In the genomic region with DNA sequence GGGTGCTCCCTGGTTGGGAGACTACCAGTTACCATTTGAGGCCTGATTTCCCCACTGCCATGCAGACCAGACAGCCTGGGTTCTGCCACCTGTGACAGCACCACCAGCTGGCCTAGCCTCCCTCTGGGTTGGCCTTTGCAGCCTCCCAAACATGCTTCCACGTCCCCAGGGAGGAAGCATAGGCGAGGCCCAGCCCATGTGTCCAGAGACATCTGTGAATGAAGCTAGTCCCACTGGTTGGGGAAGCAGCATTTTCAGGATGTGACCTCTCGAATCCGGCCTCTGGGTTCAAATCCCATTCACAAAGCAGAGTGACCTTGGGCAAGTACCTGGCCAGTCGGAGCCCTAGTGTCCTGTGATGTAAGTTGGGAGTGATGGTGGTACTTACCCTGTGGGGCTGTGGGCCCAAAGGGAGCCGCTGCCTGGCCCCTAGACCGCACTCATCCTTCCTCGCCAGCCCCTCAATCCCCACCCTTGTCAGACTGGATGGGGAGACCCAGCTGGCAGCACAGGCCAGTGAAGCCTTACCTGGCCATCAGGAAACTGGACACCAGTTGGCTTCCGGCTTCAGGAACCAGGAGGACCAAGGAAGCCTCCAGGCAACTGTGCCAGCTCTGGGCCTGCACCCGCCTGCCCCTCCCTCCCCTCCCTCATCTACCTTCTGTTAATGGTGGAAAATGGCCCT, we compare ENCODE assay signal across 21 cellular contexts. TPM values are rescaled to one million over a fixed set of nuclear protein-coding genes. Genes with fewer than 3 reads are reported as not detected.
DNase-seq lines count a peak whose midpoint lies in the region; ATAC-seq, FAIRE-seq and TF ChIP-seq lines count a peak whose summit lies in the region.
"Had no signal": no experiment of that assay in that cellular context is flagged by ENCODE, and none has a peak within 500 bp of the region (broad histone marks: within the 10 kb centered on the region; RNA-seq: fewer than 3 reads in every experiment).

No MANE protein-coding gene starts in this region.

- peaks cover 100% of the 10 kb centered on the region for H3K4me1 ChIP-seq in left ventricle myocardium inferior
- H3K4me1 ChIP-seq in heart right ventricle, result peaks cover 18 to 98% (median 78%) of the 10 kb centered on the region in 9 donors
- peaks cover 24 to 28% of the 10 kb centered on the region in 2 donors for H3K4me1 ChIP-seq in kidney (ENCODE audit: control insufficient read depth in 1 of 2, insufficient read depth in 1 of 2, low read depth in 1 of 2, low read length in 2 of 2)
- no peaks in the 10 kb centered on the region for H3K4me1 ChIP-seq in uterus

- H3K27me3 ChIP-seq in left ventricle myocardium inferior (ENCODE audit: low read depth), result no peaks in the 10 kb centered on the region
- peaks cover 0 to 17% (median 0%) of the 10 kb centered on the region in 7 donors for H3K27me3 ChIP-seq in heart right ventricle
- H3K27me3 ChIP-seq in uterus, result no peaks in the 10 kb centered on the region
- H3K27me3 ChIP-seq: cardiac muscle cell had no signal

- TF ChIP-seq POLR2A in uterus (IDR thresholded peaks at IDR 0.05), result no peak

- intact Hi-C loops in left ventricle myocardium inferior (cut with micrococcal nuclease), result loop anchor here (10.0 kb wide), 1 partner anchor 86 kb away; no protein-coding TSS in a partner anchor
- intact Hi-C loops in heart right ventricle (cut with DNase I), result loop anchor here in 2 of 10 donors (5.0 to 10.0 kb wide), 2 partner anchors 64 to 86 kb away; no protein-coding TSS in a partner anchor
- intact Hi-C loops in kidney (cut with DNase I), result no loop called here
- intact Hi-C loops in sciatic nerve (cut with DNase I), result no loop called here
- intact Hi-C loops in uterus (cut with DNase I; ENCODE audit: low total_unique reads), result no loop called here

- H3K27ac ChIP-seq in left ventricle myocardium inferior (replicated peaks), result peak overlapping the region; percentile 7
- H3K27ac ChIP-seq in heart right ventricle, result no peak overlapping the region
- H3K27ac ChIP-seq in kidney (ENCODE audit: low read depth in 2 of 2, low read length in 2 of 2), result no peak overlapping the region
- H3K27ac ChIP-seq in uterus, result no peak overlapping the region
- H3K27ac ChIP-seq: cardiac muscle cell, neutrophil had no signal

- no peak for FAIRE-seq in kidney (lab: Jason Lieb, UNC)
- FAIRE-seq: GM12878 had no signal

- no peak overlapping the region for H3K9ac ChIP-seq in kidney (ENCODE audit: low read length in 2 of 2)

- WGBS in heart right ventricle, 2 donors, result 72 to 76% methylated on average over 10 of the region's 10 CpGs

- H3K9me3 ChIP-seq in left ventricle myocardium inferior (replicated peaks) (no peaks in the 10 kb centered on the region), heart right ventricle (no peaks in the 10 kb centered on the region), kidney (ENCODE audit: control insufficient read depth in 1 of 2, low read length in 2 of 2) (no peaks in the 10 kb centered on the region), uterus (no peaks in the 10 kb centered on the region)
- H3K9me3 ChIP-seq: neutrophil, stomach had no signal

- H3K4me3 ChIP-seq in left ventricle myocardium inferior (no peak overlapping the region), heart right ventricle (no peak overlapping the region), kidney (ENCODE audit: low read length in 2 of 2) (no peak overlapping the region), uterus (no peak overlapping the region)
- H3K4me3 ChIP-seq: cardiac muscle cell, GM12878, stomach had no signal

- DNase-seq in left ventricle myocardium inferior (no peak), heart right ventricle (no peak), kidney (peak; percentile 50), sciatic nerve (ENCODE audit: low spot score) (peak; percentile 45), uterus (peak; percentile 8 to 9), D341Med (ENCODE audit: low spot score) (no peak), C1 segment of cervical spinal cord (lab: John Stamatoyannopoulos, UW) (no peak)
- DNase-seq in effector CD4-positive, alpha-beta T cell, result no peak
- DNase-seq: activated naive CD8-positive, alpha-beta T cell treated with anti-CD3 and anti-CD28 coated beads for 36 hours; HCEC 1CT; NCI-H1436; PC-3; stomach had no signal

- H3K36me3 ChIP-seq in left ventricle myocardium inferior, result peaks cover 19% of the 10 kb centered on the region
- H3K36me3 ChIP-seq in heart right ventricle, result peaks cover 0 to 23% (median 0%) of the 10 kb centered on the region in 9 donors
- H3K36me3 ChIP-seq in kidney (ENCODE audit: control insufficient read depth in 1 of 2, insufficient read depth in 2 of 2, low read length in 2 of 2), result peaks cover 9 to 52% of the 10 kb centered on the region in 2 donors
- no peaks in the 10 kb centered on the region for H3K36me3 ChIP-seq in uterus
- H3K36me3 ChIP-seq: neutrophil had no signal

- no peak for ATAC-seq in heart right ventricle
- no peak for ATAC-seq in sciatic nerve
- ATAC-seq: activated CD4-positive, CD25-positive, alpha-beta regulatory T cell treated with anti-CD3 and anti-CD28 coated beads, Interleukin-2, amount 50 U/mL, for 24 hours; GM12878; PC-3 had no signal

- TF ChIP-seq CTCF in left ventricle myocardium inferior (IDR thresholded peaks at IDR 0.05; ENCODE audit: borderline replicate concordance), result no peak
- TF ChIP-seq CTCF in heart right ventricle (IDR thresholded peaks at IDR 0.05), result no peak
- TF ChIP-seq CTCF in kidney (IDR thresholded peaks at IDR 0.05; ENCODE audit: borderline replicate concordance, extremely low read depth, insufficient read depth), result no peak
- TF ChIP-seq CTCF in uterus (IDR thresholded peaks at IDR 0.05), result no peak

RNA-seq across cellular contexts. Expression of a gene that starts 6.0 kb away (rescaled TPM):
- total RNA-seq in left ventricle myocardium inferior (44.6 TPM), heart right ventricle (10 to 100 TPM; 13.5 to 57.1 (median 27.1) TPM), kidney (22.9 TPM), sciatic nerve (22.7 TPM), uterus (10 to 100 TPM in 3 of 4 donors, 1 to 10 TPM in 1; 1.9 to 23.4 (median 18.2) TPM)
- polyA plus RNA-seq in heart right ventricle (10 to 100 TPM; 30.1 to 61.3 TPM), kidney (ENCODE audit: insufficient read depth, low read depth, low replicate concordance) (30.0 TPM)
- total RNA-seq: epithelial cell of proximal tubule; PC-3; T-helper 2 cell treated with Interferon-gamma antibody and Interleukin-4, amounts not matched to agents 100 ng/mL and 5 ng/mL, for 36 hours had no signal
- polyA plus RNA-seq: CD14-positive monocyte, GM12878 had no signal

RNA-seq across cellular contexts. Expression of a gene that starts 43.5 kb away (rescaled TPM):
- total RNA-seq in left ventricle myocardium inferior (not detected), heart right ventricle (not detected), kidney (not detected), sciatic nerve (1.5 TPM), uterus (1 to 10 TPM in 1 of 4 donors, under 1 TPM in 1, not detected in 2; 0.98 to 2.8 TPM)
- polyA plus RNA-seq in heart right ventricle (not detected), kidney (ENCODE audit: insufficient read depth, low read depth, low replicate concordance) (0.60 TPM)
- total RNA-seq: activated CD8-positive, alpha-beta memory T cell treated with anti-CD3 and anti-CD28 coated beads for 36 hours; activated naive CD8-positive, alpha-beta T cell treated with anti-CD3 and anti-CD28 coated beads for 36 hours; cardiac muscle cell; epithelial cell of proximal tubule; GM12878; PC-3; stomach; T-helper 2 cell treated with Interferon-gamma antibody and Interleukin-4, amounts not matched to agents 100 ng/mL and 5 ng/mL, for 36 hours had no signal
- polyA plus RNA-seq: cardiac muscle cell, CD14-positive monocyte, stomach had no signal

Comparison
In these comparisons a context has a peak if more than half of its experiments do, and no peak if none do; other contexts are left out.
1. DNase-seq: peak in kidney (single experiment), sciatic nerve (single experiment) and uterus (2 of 2); none in left ventricle myocardium inferior (single experiment), heart right ventricle (0 of 2), D341Med (single experiment), C1 segment of cervical spinal cord (0 of 14) and effector CD4-positive, alpha-beta T cell (single experiment).